10 cellular contexts compared by ENCODE assay signal in genomic region chr20:50305636-50306477, GRCh38.
DNase-seq lines count a peak whose midpoint lies in the region; ATAC-seq, FAIRE-seq and TF ChIP-seq lines count a peak whose summit lies in the region.
"Had no signal": no experiment of that assay in that cellular context is flagged by ENCODE, and none has a peak within 500 bp of the region (broad histone marks: within the 10 kb centered on the region; RNA-seq: fewer than 3 reads in every experiment).

No MANE protein-coding gene starts in this region.

- H3F3A ChIP-seq in GM23248 (ENCODE audit: insufficient read depth): peaks cover 54% of the 10 kb centered on the region

- H3K9me3 ChIP-seq in GM23248 (ENCODE audit: low read depth) (no peaks in the 10 kb centered on the region), Peyer's patch (no peaks in the 10 kb centered on the region)

- no peaks in the 10 kb centered on the region for H3K79me2 ChIP-seq in GM23248 (ENCODE audit: insufficient read depth)

- peaks cover 62% of the 10 kb centered on the region for H3K4me1 ChIP-seq in GM23248 (ENCODE audit: insufficient read depth)
- H3K4me1 ChIP-seq in Peyer's patch: peaks cover 0 to 52% (median 5%) of the 10 kb centered on the region in 4 donors
- H3K4me1 ChIP-seq in rectal smooth muscle tissue (ENCODE audit: control insufficient read depth, insufficient read depth, low read length): peaks cover 47% of the 10 kb centered on the region

- H3K27ac ChIP-seq in GM23248 (peak overlapping the region; percentile 98), Peyer's patch (peak overlapping the region; percentile 65 to 95 (median 84)), rectal smooth muscle tissue (ENCODE audit: low read depth, low read length) (peak overlapping the region; percentile 98)
- H3K27ac ChIP-seq: SK-N-MC had no signal

- peak overlapping the region; percentile 84 for H3K9ac ChIP-seq in GM23248
- H3K9ac ChIP-seq in rectal smooth muscle tissue (ENCODE audit: low read length): peak overlapping the region; percentile 6

- no peak for FAIRE-seq in GM12892 (lab: Jason Lieb, UNC)

- peak in 3 of 6 experiments; percentile 18 to 38 (median 29) for TF ChIP-seq CTCF in Peyer's patch (IDR thresholded peaks at IDR 0.05)
- TF ChIP-seq CTCF in fibroblast of the aortic adventitia (IDR thresholded peaks at IDR 0.05; ENCODE audit: insufficient read depth, low read length): no peak

- no peak for ATAC-seq in GM19395 (IDR thresholded peaks at IDR 0.05; ENCODE audit: unreplicated experiment)

- TF ChIP-seq POLR2A in Peyer's patch (IDR thresholded peaks at IDR 0.05) (no peak), GM12892 (IDR thresholded peaks at IDR 0.05; ENCODE audit: low read depth, low read length) (no peak)

- H3K4me3 ChIP-seq in GM23248 (peak overlapping the region; percentile 24; the same call in 1 of the 2 replicates), Peyer's patch (no peak overlapping the region), fibroblast of the aortic adventitia (ENCODE audit: low read depth, low read length) (peak overlapping the region; percentile 13), rectal smooth muscle tissue (ENCODE audit: low read length) (peak overlapping the region; percentile 37)
- H3K4me3 ChIP-seq: SK-N-MC had no signal

- H3K36me3 ChIP-seq in GM23248 (ENCODE audit: low read depth): no peaks in the 10 kb centered on the region
- H3K36me3 ChIP-seq in Peyer's patch: no peaks in the 10 kb centered on the region
- no peaks in the 10 kb centered on the region for H3K36me3 ChIP-seq in rectal smooth muscle tissue (ENCODE audit: control insufficient read depth, insufficient read depth, low read length)

- H3K9me2 ChIP-seq in GM23248 (ENCODE audit: insufficient read depth): no peaks in the 10 kb centered on the region

- in situ Hi-C loops in GM23248 (cut with MboI): no loop called here

- H4K20me1 ChIP-seq in GM23248 (ENCODE audit: insufficient read depth): no peaks in the 10 kb centered on the region

- peak overlapping the region; percentile 4; the same call in 1 of the 2 replicates for H2AFZ ChIP-seq in GM23248

- peak; percentile 59 for DNase-seq in GM23248
- DNase-seq in Peyer's patch: peak in 2 of 3 donors; percentile 82 to 85
- DNase-seq in fibroblast of the aortic adventitia (ENCODE audit: low read depth): peak; percentile 49
- DNase-seq in islet precursor cell: no peak
- DNase-seq in GM12892 (ENCODE audit: insufficient read length): no peak
- DNase-seq in activated CD4-positive, CD25-positive, alpha-beta regulatory T cell (lab: John Stamatoyannopoulos, UW): no peak
- DNase-seq: central memory CD4-positive, alpha-beta T cell had no signal

- H3K4me2 ChIP-seq in GM23248 (ENCODE audit: unreplicated experiment): peak overlapping the region; percentile 25

- WGBS in GM23248 (ENCODE audit: low coverage in 1 of 2, low lambda C conversion rate in 2 of 2, missing lambda C conversion rate in 2 of 2), 2 experiments: 8 to 13% methylated on average over 17 to 19 of the region's 19 CpGs

- H3K27me3 ChIP-seq in GM23248 (replicated peaks; ENCODE audit: insufficient read depth) (no peaks in the 10 kb centered on the region), Peyer's patch (no peaks in the 10 kb centered on the region), rectal smooth muscle tissue (ENCODE audit: control insufficient read depth, insufficient read depth, low read length) (no peaks in the 10 kb centered on the region)

Comparison
In these comparisons a context has a peak if more than half of its experiments do, and no peak if none do; other contexts are left out.
1. DNase-seq: peak in GM23248 (single experiment), Peyer's patch (2 of 3) and fibroblast of the aortic adventitia (single experiment); none in islet precursor cell (single experiment), GM12892 (single experiment) and activated CD4-positive, CD25-positive, alpha-beta regulatory T cell (0 of 4).
2. H3K4me3 ChIP-seq: peak in GM23248 (single experiment), fibroblast of the aortic adventitia (single experiment) and rectal smooth muscle tissue (single experiment); none in Peyer's patch (0 of 4).
3. Peak in every context shown above with its lines, with median percentiles within 50 percentile points of each other: H3K27ac ChIP-seq.